31 cellular contexts compared by ENCODE assay signal in genomic region chr19:52739576-52739975, GRCh38.
"Had no signal": no experiment of that assay in that cellular context is flagged by ENCODE, and none has a peak within 500 bp of the region (broad histone marks: within the 10 kb centered on the region; RNA-seq: fewer than 3 reads in every experiment).

No MANE protein-coding gene starts in this region.

- H3K27me3 ChIP-seq: colonic mucosa, hepatocyte, left lung, neutrophil, ovary, testis, transverse colon had no signal

- H3K4me1 ChIP-seq: colonic mucosa, prostate gland, testis had no signal

- H3K9me3 ChIP-seq: colonic mucosa, gastrocnemius medialis, mucosa of descending colon, neutrophil, ovary, prostate gland, testis, transverse colon had no signal

- H3K4me3 Mint-ChIP-seq: activated naive CD8-positive, alpha-beta T cell; nephron progenitor cell; T-cell had no signal

- H3K36me3 Mint-ChIP-seq: activated naive CD8-positive, alpha-beta T cell had no signal

- H3K27ac ChIP-seq: colonic mucosa, gastrocnemius medialis, hepatocyte, left lung, neutrophil, ovary, skin epidermis, testis, transverse colon had no signal

- FAIRE-seq: urothelium cell line had no signal

- H2AFZ ChIP-seq: hepatocyte had no signal

- DNase-seq: activated CD4-positive, alpha-beta T cell treated with anti-CD3 and anti-CD28 coated beads for 4 hours; activated CD4-positive, alpha-beta T cell treated with anti-CD3 and anti-CD28 coated beads, Interleukin-2, amount 50 U/mL, for 4 hours; activated effector memory CD4-positive, alpha-beta T cell treated with Interleukin-2 at 50 U/mL for 16 hours; activated naive CD4-positive, alpha-beta T cell treated with Interleukin-2 at 50 U/mL for 16 hours; activated T-cell treated with anti-CD3 and anti-CD28 coated beads for 4 hours; anterior cingulate cortex; cerebellar nuclear complex; colonic mucosa; effector CD8-positive, alpha-beta T cell; erythroblast; gastrocnemius medialis; glutamatergic neuron; left lung; mucosa of descending colon; nephron progenitor cell; ovary; retina; stimulated activated CD4-positive, alpha-beta T cell treated with anti-CD3 and anti-CD28 coated beads, Interleukin-12 subunit alpha, Interleukin-12 subunit beta, amount 100 ng/mL, for 4 hours; stimulated activated CD4-positive, alpha-beta T cell treated with anti-CD3 and anti-CD28 coated beads, Interleukin-4, amount 100 ng/mL, for 1 hour; stimulated activated naive CD8-positive, alpha-beta T cell treated with anti-CD3 and anti-CD28 coated beads, Interleukin-15, Interleukin-2, amounts not matched to agents 100 U/mL and 50 U/mL, for 24 hours; T-cell; testis; transverse colon had no signal

- H3K4me3 ChIP-seq: colonic mucosa, gastrocnemius medialis, hepatocyte, left lung, lung, mucosa of descending colon, ovary, prostate gland, skin epidermis, testis, transverse colon had no signal

- H3K27ac Mint-ChIP-seq: activated naive CD8-positive, alpha-beta T cell; T-cell had no signal

- ATAC-seq: gastrocnemius medialis; left lung; mucosa of descending colon; sciatic nerve; stimulated activated naive CD8-positive, alpha-beta T cell treated with anti-CD3 and anti-CD28 coated beads, Interleukin-15, Interleukin-2, amounts not matched to agents 100 U/mL and 50 U/mL, for 24 hours; T-cell had no signal

- H3K36me3 ChIP-seq: colonic mucosa, gastrocnemius medialis, left lung, neutrophil, ovary, prostate gland, transverse colon had no signal

- H3K9me3 Mint-ChIP-seq: T-cell had no signal

- H3K4me2 ChIP-seq: hepatocyte had no signal

- H3K27me3 Mint-ChIP-seq: activated naive CD8-positive, alpha-beta T cell; T-cell had no signal

- H3K79me2 ChIP-seq: hepatocyte had no signal
